ENCODE assay signal across 20 cellular contexts in genomic region chr22:45764051-45764450, GRCh38.
DNase-seq lines count a peak whose midpoint lies in the region; ATAC-seq and TF ChIP-seq lines count a peak whose summit lies in the region.
"Had no signal": no experiment of that assay in that cellular context is flagged by ENCODE, and none has a peak within 500 bp of the region (broad histone marks: within the 10 kb centered on the region; RNA-seq: fewer than 3 reads in every experiment).

No MANE protein-coding gene starts in this region.

- H3K4me1 ChIP-seq in OCI-LY1 (ENCODE audit: insufficient read depth, low read length, severe bottlenecking) (peaks cover 99% of the 10 kb centered on the region), endodermal cell (ENCODE audit: control insufficient read depth, insufficient read depth, low read length) (peaks cover 15% of the 10 kb centered on the region), smooth muscle cell (ENCODE audit: low read depth) (peaks cover 26% of the 10 kb centered on the region)
- H3K4me1 ChIP-seq: Caco-2 had no signal

- H3K27ac Mint-ChIP-seq in endodermal cell (peak overlapping the region; percentile 81), mesothelial cell of epicardium (peak overlapping the region; percentile 82)

- H3K9ac ChIP-seq in OCI-LY1 (ENCODE audit: low read length) (peak overlapping the region; percentile 20; the same call in 1 of the 2 replicates), endodermal cell (ENCODE audit: extremely low read depth, low read length, poor library complexity, severe bottlenecking) (no peak overlapping the region), smooth muscle cell (ENCODE audit: low read depth) (no peak overlapping the region)

- no peak overlapping the region for H3K4me3 Mint-ChIP-seq in endodermal cell
- peak overlapping the region; percentile 0 for H3K4me3 Mint-ChIP-seq in mesothelial cell of epicardium

- H3K4me3 ChIP-seq in OCI-LY1 (ENCODE audit: low read depth, low read length, poor library complexity, severe bottlenecking): no peak overlapping the region
- no peak overlapping the region for H3K4me3 ChIP-seq in endodermal cell (ENCODE audit: low read length)
- no peak overlapping the region for H3K4me3 ChIP-seq in smooth muscle cell
- no peak overlapping the region for H3K4me3 ChIP-seq in coronary artery

- H3K9me2 ChIP-seq in OCI-LY1 (ENCODE audit: low read depth, low read length): no peaks in the 10 kb centered on the region

- H3K9me3 Mint-ChIP-seq in endodermal cell (peaks cover 16% of the 10 kb centered on the region), mesothelial cell of epicardium (peaks cover 3% of the 10 kb centered on the region)

- H3K9me3 ChIP-seq in OCI-LY1 (ENCODE audit: low read length): no peaks in the 10 kb centered on the region
- H3K9me3 ChIP-seq in endodermal cell (ENCODE audit: control insufficient read depth, low read length): peaks cover 14% of the 10 kb centered on the region
- no peaks in the 10 kb centered on the region for H3K9me3 ChIP-seq in smooth muscle cell (replicated peaks; ENCODE audit: low read depth)
- H3K9me3 ChIP-seq: Caco-2 had no signal

- H3K27me3 Mint-ChIP-seq in endodermal cell (ENCODE audit: insufficient read depth): no peaks in the 10 kb centered on the region
- H3K27me3 Mint-ChIP-seq in mesothelial cell of epicardium (ENCODE audit: low read depth): no peaks in the 10 kb centered on the region

- H2AFZ ChIP-seq in OCI-LY1 (ENCODE audit: low read length) (no peak overlapping the region), smooth muscle cell (ENCODE audit: low read depth) (no peak overlapping the region)

- H3K27ac ChIP-seq in OCI-LY1 (ENCODE audit: low read depth, low read length, poor library complexity, severe bottlenecking): peak overlapping the region; percentile 100
- no peak overlapping the region for H3K27ac ChIP-seq in endodermal cell (ENCODE audit: low read depth, low read length)
- H3K27ac ChIP-seq in smooth muscle cell (ENCODE audit: low read depth): peak overlapping the region; percentile 1
- H3K27ac ChIP-seq in coronary artery: no peak overlapping the region
- H3K27ac ChIP-seq: HL-60, RWPE1 had no signal

- ATAC-seq in HG03196 (IDR thresholded peaks at IDR 0.05; ENCODE audit: unreplicated experiment) (no peak), SK-N-SH treated with all-trans-retinoic acid at 6 μM for 48 hours (no peak)
- ATAC-seq: PC-3 had no signal

- H3K4me2 ChIP-seq in OCI-LY1 (ENCODE audit: low read length) (no peak overlapping the region), smooth muscle cell (no peak overlapping the region)

- H4K20me1 ChIP-seq in OCI-LY1 (ENCODE audit: insufficient read depth, low read length): no peaks in the 10 kb centered on the region
- peaks cover 66% of the 10 kb centered on the region for H4K20me1 ChIP-seq in smooth muscle cell (ENCODE audit: low read depth)

- H3F3A ChIP-seq in OCI-LY1 (ENCODE audit: insufficient read depth, low read length) (no peaks in the 10 kb centered on the region), smooth muscle cell (ENCODE audit: low read depth) (peaks cover 13% of the 10 kb centered on the region)

- peaks cover 41% of the 10 kb centered on the region for H3K36me3 Mint-ChIP-seq in endodermal cell (ENCODE audit: low read depth)
- H3K36me3 Mint-ChIP-seq in mesothelial cell of epicardium: peaks cover 22% of the 10 kb centered on the region

- TF ChIP-seq CTCF in OCI-LY1 (IDR thresholded peaks at IDR 0.05; ENCODE audit: low read length): no peak
- TF ChIP-seq CTCF in endodermal cell (conservative IDR thresholded peaks at IDR 0.05): no peak
- TF ChIP-seq CTCF in mesothelial cell of epicardium (IDR thresholded peaks at IDR 0.05; ENCODE audit: unreplicated experiment): no peak
- no peak for TF ChIP-seq CTCF in smooth muscle cell (IDR thresholded peaks at IDR 0.05; ENCODE audit: borderline replicate concordance, insufficient read depth, poor library complexity, severe bottlenecking)
- TF ChIP-seq CTCF in coronary artery (IDR thresholded peaks at IDR 0.05): no peak

- WGBS in endodermal cell (ENCODE audit: insufficient coverage in 1 of 2, insufficient read length in 1 of 2), 2 experiments: 67 to 77% methylated on average over 2 to 6 of the region's 6 CpGs
- WGBS in smooth muscle cell (ENCODE audit: low lambda C conversion rate): 15% methylated on average over 6 of the region's 6 CpGs

- no peak for DNase-seq in endodermal cell
- DNase-seq in mesothelial cell of epicardium (ENCODE audit: low spot score in 2 of 2, unreplicated experiment in 2 of 2): no peak
- no peak for DNase-seq in smooth muscle cell (lab: John Stamatoyannopoulos, UW; ENCODE audit: unreplicated experiment)
- no peak for DNase-seq in coronary artery (ENCODE audit: low spot score)
- DNase-seq in cortex of kidney (lab: John Stamatoyannopoulos, UW): no peak
- DNase-seq: Caco-2, EL, HCEC 1CT, MV-4-11, NCI-H1417 treated with DMSO at 0.1 percent for 48 hours, NCI-H2029, NCI-H2171, NCI-H446 treated with DMSO at 0.1 percent for 48 hours, NCI-H748 treated with DMSO at 0.1 percent for 48 hours, PC-3 had no signal

- H3K36me3 ChIP-seq in OCI-LY1 (ENCODE audit: insufficient read depth, low read length) (peaks cover 25% of the 10 kb centered on the region; the same call in 1 of the 2 replicates), endodermal cell (ENCODE audit: control insufficient read depth, insufficient read depth, low read length) (peaks cover 33% of the 10 kb centered on the region), smooth muscle cell (ENCODE audit: low read depth) (no peaks in the 10 kb centered on the region)

- peaks cover 36% of the 10 kb centered on the region for H3K4me1 Mint-ChIP-seq in endodermal cell
- H3K4me1 Mint-ChIP-seq in mesothelial cell of epicardium: peaks cover 53% of the 10 kb centered on the region

- no peaks in the 10 kb centered on the region for H3K27me3 ChIP-seq in OCI-LY1 (ENCODE audit: insufficient read depth, low read length)
- no peaks in the 10 kb centered on the region for H3K27me3 ChIP-seq in endodermal cell (ENCODE audit: control insufficient read depth, insufficient read depth, low read length, poor library complexity, severe bottlenecking)
- no peaks in the 10 kb centered on the region for H3K27me3 ChIP-seq in smooth muscle cell (ENCODE audit: low read depth)

- peaks cover 10% of the 10 kb centered on the region; the same call in 1 of the 2 replicates for H3K79me2 ChIP-seq in OCI-LY1 (ENCODE audit: insufficient read depth, low read length)
- peaks cover 42% of the 10 kb centered on the region for H3K79me2 ChIP-seq in smooth muscle cell (ENCODE audit: low read depth)

TF ChIP-seq in SK-N-SH treated with all-trans-retinoic acid at 6 μM for 48 hours, 23 proteins besides CTCF, POLR2A, EP300 and RAD21:
- TF ChIP-seq SNAI2 (CRISPR knock-in tag; IDR thresholded peaks at IDR 0.05): no peak

Comparison
In these comparisons a context has a peak if more than half of its experiments do, and no peak if none do; other contexts are left out.
1. H3K27ac ChIP-seq: peak in OCI-LY1 (single experiment) and smooth muscle cell (single experiment); none in endodermal cell (single experiment) and coronary artery (0 of 2).